In the genomic region with DNA sequence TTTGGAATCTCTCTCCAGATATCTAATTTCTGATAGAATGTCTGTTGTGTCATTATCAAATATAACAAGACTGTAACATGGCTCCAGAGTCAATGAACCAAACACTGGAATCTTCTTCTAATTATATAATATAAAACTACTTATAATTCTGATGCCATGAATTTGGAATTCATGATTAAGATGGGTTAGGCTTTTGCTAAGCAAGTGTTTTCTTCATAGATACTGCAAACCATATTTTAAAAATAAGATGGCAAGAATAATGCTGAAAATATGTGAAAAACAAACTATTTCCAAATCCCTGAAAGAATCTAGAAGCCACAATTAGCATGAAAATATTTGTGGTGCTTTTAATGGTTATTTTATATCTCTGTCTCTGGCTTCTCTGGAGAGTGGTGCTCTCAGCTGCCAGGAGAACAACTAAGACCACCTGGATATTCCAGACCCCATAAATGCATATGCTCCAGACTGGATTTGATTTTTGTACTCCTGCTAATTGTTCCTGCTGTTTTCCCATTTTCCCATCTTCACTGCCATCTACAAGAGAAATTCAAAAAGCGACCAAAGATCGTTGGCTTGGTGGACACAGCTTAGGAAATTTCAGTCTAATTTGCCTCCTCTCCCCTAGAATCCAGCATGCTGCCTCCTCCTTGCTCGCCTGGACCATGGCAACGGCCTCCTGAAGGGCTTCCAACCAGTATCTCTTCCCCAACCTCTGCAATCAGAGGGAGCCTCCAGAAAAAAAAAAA, we compare ENCODE assay signal across 22 cellular contexts.
DNase-seq lines count a peak whose midpoint lies in the region.
"Had no signal": no experiment of that assay in that cellular context is flagged by ENCODE, and none has a peak within 500 bp of the region (broad histone marks: within the 10 kb centered on the region; RNA-seq: fewer than 3 reads in every experiment).

No MANE protein-coding gene starts in this region.

- no peaks in the 10 kb centered on the region for H3K9me3 ChIP-seq in GM23248 (ENCODE audit: low read depth)
- H3K9me3 ChIP-seq: Peyer's patch, psoas muscle, thoracic aorta, vagina had no signal

- DNase-seq in GM23248 (peak; percentile 69), astrocyte of the hippocampus (ENCODE audit: low read depth, low spot score) (peak; percentile 19), iris pigment epithelial cell (ENCODE audit: low read depth) (peak; percentile 25), NCI-H1105 treated with DMSO at 0.1 percent for 48 hours (lab: John Stamatoyannopoulos, UW) (no peak), NOMO-1 treated with DMSO at 0.1 percent for 48 hours (lab: John Stamatoyannopoulos, UW; ENCODE audit: unreplicated experiment) (no peak), superior temporal gyrus (ENCODE audit: extremely low spot score) (no peak)
- no peak for DNase-seq in activated naive CD4-positive, alpha-beta T cell (lab: John Stamatoyannopoulos, UW)
- DNase-seq: activated CD4-positive, alpha-beta T cell treated with anti-CD3 and anti-CD28 coated beads, Interleukin-2, amount 50 U/mL, for 4 hours; activated CD8-positive, alpha-beta memory T cell treated with anti-CD3 and anti-CD28 coated beads, Interleukin-2, amount 50 U/mL, for 48 hours; activated effector memory CD4-positive, alpha-beta T cell treated with Interleukin-2 at 50 U/mL for 16 hours; activated naive CD8-positive, alpha-beta T cell treated with anti-CD3 and anti-CD28 coated beads, Interleukin-2, amount 50 U/mL, for 24 hours; dorsolateral prefrontal cortex; NCI-H1092 treated with DMSO at 0.1 percent for 48 hours; NCI-H2081; Peyer's patch; psoas muscle; stimulated activated CD4-positive, alpha-beta T cell treated with anti-CD3 and anti-CD28 coated beads, Interleukin-2, amount 100 ng/mL, for 24 hours had no signal

- no peaks in the 10 kb centered on the region for H4K20me1 ChIP-seq in GM23248 (ENCODE audit: insufficient read depth)

- no peak overlapping the region for H3K9ac ChIP-seq in GM23248

- H3F3A ChIP-seq in GM23248 (ENCODE audit: insufficient read depth), result peaks cover 47% of the 10 kb centered on the region

- H3K9me2 ChIP-seq in GM23248 (ENCODE audit: insufficient read depth), result no peaks in the 10 kb centered on the region

- no peaks in the 10 kb centered on the region for H3K79me2 ChIP-seq in GM23248 (ENCODE audit: insufficient read depth)

- H3K27ac ChIP-seq in GM23248, result peak overlapping the region; percentile 29
- H3K27ac ChIP-seq: cardiac muscle cell, dorsolateral prefrontal cortex, Peyer's patch, psoas muscle, thoracic aorta, vagina had no signal

- no peaks in the 10 kb centered on the region for H3K27me3 ChIP-seq in GM23248 (replicated peaks; ENCODE audit: insufficient read depth)
- H3K27me3 ChIP-seq: Peyer's patch, vagina had no signal

- peak overlapping the region; percentile 67 for H3K4me2 ChIP-seq in GM23248 (ENCODE audit: unreplicated experiment)

- 12 to 19% methylated on average over 4 of the region's 4 CpGs for WGBS in GM23248 (ENCODE audit: low coverage in 1 of 2, low lambda C conversion rate in 2 of 2, missing lambda C conversion rate in 2 of 2), 2 experiments

- in situ Hi-C loops in GM23248 (cut with MboI), result no loop called here

- no peak overlapping the region for H2AFZ ChIP-seq in GM23248

- H3K4me3 ChIP-seq in GM23248, result 0 out of 2 replicates have a peak overlapping the region, but pooled peaks have one; percentile 10
- H3K4me3 ChIP-seq: cardiac muscle cell, dorsolateral prefrontal cortex, lung, Peyer's patch, psoas muscle, skin epidermis, thoracic aorta, vagina had no signal

- H3K4me1 ChIP-seq in GM23248 (ENCODE audit: insufficient read depth), result peaks cover 48% of the 10 kb centered on the region
- H3K4me1 ChIP-seq: Peyer's patch, psoas muscle had no signal

- no peaks in the 10 kb centered on the region for H3K36me3 ChIP-seq in GM23248 (ENCODE audit: low read depth)
- H3K36me3 ChIP-seq: cardiac muscle cell, Peyer's patch, thoracic aorta, vagina had no signal

Comparison
In these comparisons a context has a peak if more than half of its experiments do, and no peak if none do; other contexts are left out.
1. DNase-seq: peak in GM23248 (single experiment), astrocyte of the hippocampus (single experiment) and iris pigment epithelial cell (single experiment); none in NCI-H1105 treated with DMSO at 0.1 percent for 48 hours (single experiment), activated naive CD4-positive, alpha-beta T cell (0 of 4), NOMO-1 treated with DMSO at 0.1 percent for 48 hours (single experiment) and superior temporal gyrus (single experiment).